ENCODE assay signal across 9 cellular contexts in genomic region chr9:131635912-131636311, GRCh38.
DNase-seq lines count a peak whose midpoint lies in the region; ATAC-seq, FAIRE-seq and TF ChIP-seq lines count a peak whose summit lies in the region.
"Had no signal": no experiment of that assay in that cellular context is flagged by ENCODE, and none has a peak within 500 bp of the region (broad histone marks: within the 10 kb centered on the region; RNA-seq: fewer than 3 reads in every experiment).

No MANE protein-coding gene starts in this region.

- no peak for FAIRE-seq in GM12878 (lab: Jason Lieb, UNC)

- no peak overlapping the region for H2AFZ ChIP-seq in GM12878 (ENCODE audit: control insufficient read depth, low read depth, low read length)

- peaks cover 27 to 50% of the 10 kb centered on the region in 2 experiments for H3K36me3 ChIP-seq in GM12878 (ENCODE audit: control insufficient read depth in 2 of 2, insufficient read depth in 2 of 2, low read length in 1 of 2)
- H3K36me3 ChIP-seq in lower lobe of right lung, result peaks cover 52% of the 10 kb centered on the region
- peaks cover 8 to 48% (median 39%) of the 10 kb centered on the region in 5 donors for H3K36me3 ChIP-seq in subcutaneous abdominal adipose tissue (ENCODE audit: control insufficient read depth in 5 of 5, insufficient read depth in 5 of 5, low read length in 5 of 5)

- no peak for TF ChIP-seq EP300 in GM12878 (IDR thresholded peaks at IDR 0.05; ENCODE audit: borderline replicate concordance in 1 of 2, control insufficient read depth in 1 of 2, low read depth in 2 of 2, low read length in 2 of 2)

- WGBS in GM12878 (ENCODE audit: insufficient coverage, insufficient replicate concordance, low lambda C conversion rate, missing lambda C conversion rate), result 89% methylated on average over 5 of the region's 5 CpGs

- H3K27ac ChIP-seq in GM12878 (ENCODE audit: control insufficient read depth, insufficient read depth), result no peak overlapping the region
- H3K27ac ChIP-seq in lower lobe of right lung, result peak overlapping the region; percentile 82
- H3K27ac ChIP-seq in subcutaneous abdominal adipose tissue (ENCODE audit: low read depth, low read length), result peak overlapping the region; percentile 79

- in situ Hi-C loops in GM12878 (cut with MboI), result no loop called here

- no peak for TF ChIP-seq CTCF in GM12878 (IDR thresholded peaks at IDR 0.05 in 2 of 3, conservative IDR thresholded peaks at IDR 0.05 in 1 of 3; ENCODE audit: control insufficient read depth in 2 of 3, extremely low read depth in 1 of 3, insufficient read depth in 1 of 3, low read depth in 3 of 3, low read length in 3 of 3)
- no peak for TF ChIP-seq CTCF in lower lobe of right lung (IDR thresholded peaks at IDR 0.05)

- H3K4me3 ChIP-seq in GM12878 (no peak overlapping the region), lower lobe of right lung (no peak overlapping the region), subcutaneous abdominal adipose tissue (ENCODE audit: low read depth in 1 of 5, low read length in 5 of 5) (no peak overlapping the region)
- H3K4me3 ChIP-seq: HAP-1 had no signal

- H3K9ac ChIP-seq in GM12878 (ENCODE audit: control insufficient read depth, insufficient read depth, low read length) (no peak overlapping the region), subcutaneous abdominal adipose tissue (ENCODE audit: low read length in 5 of 5) (no peak overlapping the region)

- peaks cover 12% of the 10 kb centered on the region for H3K79me2 ChIP-seq in GM12878 (ENCODE audit: control insufficient read depth, insufficient read depth, low read length)

- ATAC-seq in GM12878 (no peak), lower lobe of right lung (peak; percentile 31 to 57)

- H3K27me3 ChIP-seq in GM12878 (replicated peaks in 1 of 2; ENCODE audit: control insufficient read depth in 2 of 2, insufficient read depth in 2 of 2, low read length in 1 of 2) (no peaks in the 10 kb centered on the region), lower lobe of right lung (ENCODE audit: low read depth) (no peaks in the 10 kb centered on the region), subcutaneous abdominal adipose tissue (ENCODE audit: control insufficient read depth in 5 of 5, insufficient read depth in 4 of 5, low read length in 5 of 5) (no peaks in the 10 kb centered on the region)

- TF ChIP-seq RAD21 in GM12878 (IDR thresholded peaks at IDR 0.05; ENCODE audit: insufficient read depth, low read depth, low read length), result no peak

- H3K9me3 ChIP-seq in GM12878 (replicated peaks; ENCODE audit: control insufficient read depth, insufficient read depth, low read length) (no peaks in the 10 kb centered on the region), lower lobe of right lung (no peaks in the 10 kb centered on the region), subcutaneous abdominal adipose tissue (ENCODE audit: control insufficient read depth in 5 of 5, low read length in 5 of 5) (no peaks in the 10 kb centered on the region)
- H3K9me3 ChIP-seq: HAP-1 had no signal

- SMC1A ChIA-PET in GM12878 (lab: Charles Lee; ENCODE audit: uncharacterized antibody, unreplicated experiment), result interaction anchor here (1.8 to 2.8 kb wide), 5 partner anchors 12 to 41 kb away, joined by 5 to 8 read pairs (median 6); no protein-coding TSS in a partner anchor

- no peaks in the 10 kb centered on the region for H4K20me1 ChIP-seq in GM12878 (ENCODE audit: control insufficient read depth, insufficient read depth)

- CTCF ChIA-PET in GM12878 (lab: Yijun Ruan, JAX), result interaction anchor here (0.9 kb wide), 1 partner anchor 109 kb away, joined by 3 read pairs; no protein-coding TSS in a partner anchor

- RAD21 ChIA-PET in GM12878 (lab: Charles Lee; ENCODE audit: unreplicated experiment), result interaction anchor here (0.6 kb wide), 1 partner anchor 80 kb away, joined by 4 read pairs; no protein-coding TSS in a partner anchor

- peak; percentile 47 for DNase-seq in DMS53 (lab: John Stamatoyannopoulos, UW)
- no peak for DNase-seq in DMS53 treated with DMSO at 0.1 percent for 48 hours (lab: John Stamatoyannopoulos, UW; ENCODE audit: unreplicated experiment)
- no peak for DNase-seq in GM12878 (ENCODE audit: low read depth, low spot score)
- DNase-seq in lower lobe of right lung, result no peak
- DNase-seq in RKO (ENCODE audit: low spot score), result no peak
- DNase-seq in Ammon's horn (ENCODE audit: low spot score), result no peak
- DNase-seq in activated CD4-positive, alpha-beta T cell treated with anti-CD3 and anti-CD28 coated beads, Interleukin-2, amount 50 U/mL, for 1 hour, result no peak

- peaks cover 10% of the 10 kb centered on the region for H3K4me1 ChIP-seq in GM12878 (ENCODE audit: control insufficient read depth, insufficient read depth, low read length)
- H3K4me1 ChIP-seq in lower lobe of right lung, result peaks cover 29% of the 10 kb centered on the region
- peaks cover 7 to 28% (median 23%) of the 10 kb centered on the region in 5 donors for H3K4me1 ChIP-seq in subcutaneous abdominal adipose tissue (ENCODE audit: control insufficient read depth in 5 of 5, insufficient read depth in 5 of 5, low read length in 5 of 5)

- no peak for TF ChIP-seq POLR2A in GM12878 (IDR thresholded peaks at IDR 0.05; ENCODE audit: low read depth, low read length)

- TSS peak; percentile 2 for BruUV-seq in GM12878 (replicated peaks; lab: Mats Ljungman, UMichigan)

- no peak overlapping the region for H3K4me2 ChIP-seq in GM12878 (ENCODE audit: control insufficient read depth, insufficient read depth)

- POLR2A ChIA-PET in GM12878 (lab: Charles Lee), result interaction anchor here (0.5 to 0.6 kb wide), 2 partner anchors 42 to 75 kb away, joined by 3 to 4 read pairs; no protein-coding TSS in a partner anchor

- intact Hi-C loops in GM12878 (cut with micrococcal nuclease; ENCODE audit: unreplicated experiment) (no loop called here), lower lobe of right lung (cut with DNase I) (no loop called here)

TF ChIP-seq in GM12878, 131 proteins besides CTCF, POLR2A, EP300 and RAD21:
- TF ChIP-seq, protein P1, sequence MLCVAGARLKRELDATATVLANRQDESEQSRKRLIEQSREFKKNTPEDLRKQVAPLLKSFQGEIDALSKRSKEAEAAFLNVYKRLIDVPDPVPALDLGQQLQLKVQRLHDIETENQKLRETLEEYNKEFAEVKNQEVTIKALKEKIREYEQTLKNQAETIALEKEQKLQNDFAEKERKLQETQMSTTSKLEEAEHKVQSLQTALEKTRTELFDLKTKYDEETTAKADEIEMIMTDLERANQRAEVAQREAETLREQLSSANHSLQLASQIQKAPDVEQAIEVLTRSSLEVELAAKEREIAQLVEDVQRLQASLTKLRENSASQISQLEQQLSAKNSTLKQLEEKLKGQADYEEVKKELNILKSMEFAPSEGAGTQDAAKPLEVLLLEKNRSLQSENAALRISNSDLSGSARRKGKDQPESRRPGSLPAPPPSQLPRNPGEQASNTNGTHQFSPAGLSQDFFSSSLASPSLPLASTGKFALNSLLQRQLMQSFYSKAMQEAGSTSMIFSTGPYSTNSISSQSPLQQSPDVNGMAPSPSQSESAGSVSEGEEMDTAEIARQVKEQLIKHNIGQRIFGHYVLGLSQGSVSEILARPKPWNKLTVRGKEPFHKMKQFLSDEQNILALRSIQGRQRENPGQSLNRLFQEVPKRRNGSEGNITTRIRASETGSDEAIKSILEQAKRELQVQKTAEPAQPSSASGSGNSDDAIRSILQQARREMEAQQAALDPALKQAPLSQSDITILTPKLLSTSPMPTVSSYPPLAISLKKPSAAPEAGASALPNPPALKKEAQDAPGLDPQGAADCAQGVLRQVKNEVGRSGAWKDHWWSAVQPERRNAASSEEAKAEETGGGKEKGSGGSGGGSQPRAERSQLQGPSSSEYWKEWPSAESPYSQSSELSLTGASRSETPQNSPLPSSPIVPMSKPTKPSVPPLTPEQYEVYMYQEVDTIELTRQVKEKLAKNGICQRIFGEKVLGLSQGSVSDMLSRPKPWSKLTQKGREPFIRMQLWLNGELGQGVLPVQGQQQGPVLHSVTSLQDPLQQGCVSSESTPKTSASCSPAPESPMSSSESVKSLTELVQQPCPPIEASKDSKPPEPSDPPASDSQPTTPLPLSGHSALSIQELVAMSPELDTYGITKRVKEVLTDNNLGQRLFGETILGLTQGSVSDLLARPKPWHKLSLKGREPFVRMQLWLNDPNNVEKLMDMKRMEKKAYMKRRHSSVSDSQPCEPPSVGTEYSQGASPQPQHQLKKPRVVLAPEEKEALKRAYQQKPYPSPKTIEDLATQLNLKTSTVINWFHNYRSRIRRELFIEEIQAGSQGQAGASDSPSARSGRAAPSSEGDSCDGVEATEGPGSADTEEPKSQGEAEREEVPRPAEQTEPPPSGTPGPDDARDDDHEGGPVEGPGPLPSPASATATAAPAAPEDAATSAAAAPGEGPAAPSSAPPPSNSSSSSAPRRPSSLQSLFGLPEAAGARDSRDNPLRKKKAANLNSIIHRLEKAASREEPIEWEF (IDR thresholded peaks at IDR 0.05; ENCODE audit: insufficient replicate concordance, low read depth, low read length), result no peak
- peak; percentile 13 for TF ChIP-seq PBX3 (IDR thresholded peaks at IDR 0.05; ENCODE audit: insufficient replicate concordance, low read depth, low read length)
